Comparison of ENCODE assay signal across 8 cellular contexts in genomic region chrX:31038585-31039326, GRCh38. TPM values are rescaled to one million over a fixed set of nuclear protein-coding genes. Genes with fewer than 3 reads are reported as not detected.
DNase-seq lines count a peak whose midpoint lies in the region; ATAC-seq and TF ChIP-seq lines count a peak whose summit lies in the region.

No MANE protein-coding gene starts in this region.

- no peak overlapping the region for H3K27ac Mint-ChIP-seq in natural killer cell

- H3K4me3 Mint-ChIP-seq in natural killer cell: no peak overlapping the region

- no peaks in the 10 kb centered on the region for H3K9me3 Mint-ChIP-seq in natural killer cell

- no peaks in the 10 kb centered on the region for H3K36me3 ChIP-seq in heart left ventricle

- H3K4me3 ChIP-seq in HL-60 (replicated peaks; ENCODE audit: insufficient read depth, low read length) (no peak overlapping the region), heart left ventricle (no peak overlapping the region)

- intact Hi-C loops in heart left ventricle (cut with DNase I): loop anchor here (2.0 to 10.0 kb wide), 7 partner anchors 176 to 624 kb away; no protein-coding TSS in a partner anchor
- intact Hi-C loops in natural killer cell (cut with micrococcal nuclease): no loop called here

- WGBS in heart left ventricle, 4 donors: 21 to 35% (median 30%) methylated on average over 6 of the region's 6 CpGs

- no peaks in the 10 kb centered on the region for H3K36me3 Mint-ChIP-seq in natural killer cell

- TF ChIP-seq POLR2A in heart left ventricle (IDR thresholded peaks at IDR 0.05): no peak

- H3K9me3 ChIP-seq in heart left ventricle: no peaks in the 10 kb centered on the region

- H3K27me3 ChIP-seq in HL-60 (ENCODE audit: insufficient read depth, poor library complexity, severe bottlenecking) (no peaks in the 10 kb centered on the region), heart left ventricle (peaks cover 0 to 3% (median 0%) of the 10 kb centered on the region in 9 donors)

- H3K27me3 Mint-ChIP-seq in natural killer cell (ENCODE audit: low read depth in 2 of 2): no peaks in the 10 kb centered on the region

- peak; percentile 9 for TF ChIP-seq CTCF in HL-60 (IDR thresholded peaks at IDR 0.05; ENCODE audit: insufficient read depth, low read length)
- peak; percentile 32 to 66 (median 52) for TF ChIP-seq CTCF in heart left ventricle (IDR thresholded peaks at IDR 0.05)
- TF ChIP-seq CTCF in natural killer cell (IDR thresholded peaks at IDR 0.05): no peak

- H3K4me1 ChIP-seq in heart left ventricle: no peaks in the 10 kb centered on the region

- no peaks in the 10 kb centered on the region for H3K4me1 Mint-ChIP-seq in natural killer cell

- peak; percentile 2 for DNase-seq in NCI-H2227 (lab: John Stamatoyannopoulos, UW; ENCODE audit: unreplicated experiment)
- DNase-seq in NCI-H2227 treated with DMSO at 0.1 percent for 48 hours (lab: John Stamatoyannopoulos, UW): no peak
- peak in 1 of 2 experiments; percentile 3 for DNase-seq in HL-60 (ENCODE audit: low read depth in 1 of 2, low spot score in 1 of 2)
- DNase-seq in activated CD4-positive, alpha-beta T cell treated with anti-CD3 and anti-CD28 coated beads, Interleukin-2, amount 50 U/mL, for 48 hours: peak; percentile 19 to 26
- DNase-seq in heart left ventricle: peak in 3 of 5 donors; percentile 9 to 26 (median 19)
- DNase-seq in stimulated activated CD4-positive, alpha-beta T cell treated with anti-CD3 and anti-CD28 coated beads, Interleukin-4, amount 100 ng/mL, for 1 hour: peak; percentile 5
- DNase-seq in natural killer cell: no peak

- H3K27ac ChIP-seq in HL-60 (replicated peaks) (no peak overlapping the region), heart left ventricle (no peak overlapping the region)

- ATAC-seq in GM19463 (IDR thresholded peaks at IDR 0.05; ENCODE audit: unreplicated experiment) (peak; percentile 71), heart left ventricle (peak in 3 of 4 donors; percentile 54 to 76 (median 68)), natural killer cell (no peak)

RNA-seq across cellular contexts. Expression of gene FTHL17, which starts 33.1 kb away (rescaled TPM):
- total RNA-seq in heart left ventricle: not detected
- polyA plus RNA-seq in heart left ventricle: not detected
- total RNA-seq in natural killer cell: not detected

Comparison
In these comparisons a context has a peak if more than half of its experiments do, and no peak if none do; other contexts are left out.
1. DNase-seq: peak in NCI-H2227 (single experiment), activated CD4-positive, alpha-beta T cell treated with anti-CD3 and anti-CD28 coated beads, Interleukin-2, amount 50 U/mL, for 48 hours (2 of 2), heart left ventricle (3 of 5) and stimulated activated CD4-positive, alpha-beta T cell treated with anti-CD3 and anti-CD28 coated beads, Interleukin-4, amount 100 ng/mL, for 1 hour (single experiment); none in NCI-H2227 treated with DMSO at 0.1 percent for 48 hours (single experiment) and natural killer cell (single experiment).
2. ATAC-seq: peak in GM19463 (single experiment) and heart left ventricle (3 of 4); none in natural killer cell (0 of 3).